ENCODE assay signal across 9 cellular contexts in genomic region chr17:49576121-49576905, GRCh38. TPM values are rescaled to one million over a fixed set of nuclear protein-coding genes. Genes with fewer than 3 reads are reported as not detected.
A peak's percentile ranks its signal among the peaks of the same experiment; 100 is the strongest.
DNase-seq lines count a peak whose midpoint lies in the region; ATAC-seq, FAIRE-seq and TF ChIP-seq lines count a peak whose summit lies in the region.
"Had no signal": no experiment of that assay in that cellular context is flagged by ENCODE, and none has a peak within 500 bp of the region (broad histone marks: within the 10 kb centered on the region; RNA-seq: fewer than 3 reads in every experiment).

No MANE protein-coding gene starts in this region.

- H3K27ac ChIP-seq in PC-3 (ENCODE audit: low read length): no peak overlapping the region

- peaks cover 6% of the 10 kb centered on the region for H3K4me1 ChIP-seq in PC-3 (ENCODE audit: insufficient read depth, low read length)

- H4K20me1 ChIP-seq in PC-3 (ENCODE audit: low read length): no peaks in the 10 kb centered on the region

- DNase-seq in NCI-H748 (lab: John Stamatoyannopoulos, UW; ENCODE audit: unreplicated experiment) (peak; percentile 66), NCI-H748 treated with DMSO at 0.1 percent for 48 hours (lab: John Stamatoyannopoulos, UW) (no peak), PC-3 (peak; percentile 36), ecto neural progenitor cell (ENCODE audit: low spot score) (peak; percentile 89), medulla oblongata (ENCODE audit: extremely low spot score) (peak; percentile 31), urothelium cell line (ENCODE audit: low spot score) (peak; percentile 61)
- DNase-seq: DND-41 had no signal

- no peak for TF ChIP-seq CTCF in PC-3 (conservative IDR thresholded peaks at IDR 0.05; ENCODE audit: low read depth, low read length)

- ATAC-seq in PC-3 (peak; percentile 64), GM21825 (IDR thresholded peaks at IDR 0.05; ENCODE audit: unreplicated experiment) (no peak), HG03108 (IDR thresholded peaks at IDR 0.05; ENCODE audit: unreplicated experiment) (no peak)

- CTCF ChIA-PET in PC-3 (lab: Charles Lee): interaction anchor here (0.7 kb wide), 1 partner anchor 310 kb away, joined by 3 read pairs; no protein-coding TSS in a partner anchor

- no peaks in the 10 kb centered on the region for H3F3A ChIP-seq in PC-3 (ENCODE audit: low read length, unreplicated experiment)

- H3K4me3 ChIP-seq in PC-3 (ENCODE audit: low read length): peak overlapping the region; percentile 77

- no peaks in the 10 kb centered on the region for H3K36me3 ChIP-seq in PC-3 (ENCODE audit: low read depth, low read length)

- peak overlapping the region; percentile 91 for H2AFZ ChIP-seq in PC-3 (ENCODE audit: low read length)

- BruUV-seq in PC-3 (replicated peaks; lab: Mats Ljungman, UMichigan): no TSS peak

- POLR2A ChIA-PET in PC-3 (lab: Charles Lee; ENCODE audit: unreplicated experiment): no interaction called here

- intact Hi-C loops in PC-3 (cut with micrococcal nuclease): no loop called here

- no peaks in the 10 kb centered on the region for H3K79me2 ChIP-seq in PC-3 (ENCODE audit: low read length)

- no peak overlapping the region for H3K9ac ChIP-seq in PC-3 (ENCODE audit: low read length)

- peaks cover 16% of the 10 kb centered on the region for H3K27me3 ChIP-seq in PC-3 (ENCODE audit: low read length)

- no peaks in the 10 kb centered on the region for H3K9me2 ChIP-seq in PC-3 (replicated peaks; ENCODE audit: low read length)

- FAIRE-seq in urothelium cell line (lab: Jason Lieb, UNC): no peak

- no peaks in the 10 kb centered on the region for H3K9me3 ChIP-seq in PC-3 (ENCODE audit: low read length)

- H3K4me2 ChIP-seq in PC-3 (ENCODE audit: low read length): peak overlapping the region; percentile 99

RNA-seq across cellular contexts. Expression of gene NXPH3, which starts 0.6 kb away (rescaled TPM):
- 0.26 and 1.2 TPM in 2 replicates for total RNA-seq in PC-3 (2014; rRNA removed)
